ENCODE assay signal across 19 cellular contexts in genomic region chr3:157045238-157045860, GRCh38.
DNase-seq lines count a peak whose midpoint lies in the region; ATAC-seq, FAIRE-seq and TF ChIP-seq lines count a peak whose summit lies in the region.
"Had no signal": no experiment of that assay in that cellular context is flagged by ENCODE, and none has a peak within 500 bp of the region (broad histone marks: within the 10 kb centered on the region; RNA-seq: fewer than 3 reads in every experiment).

No MANE protein-coding gene starts in this region.

- TF ChIP-seq EP300 in esophagus muscularis mucosa (IDR thresholded peaks at IDR 0.05), result no peak
- peak in 1 of 4 donors; percentile 48 for TF ChIP-seq EP300 in sigmoid colon (IDR thresholded peaks at IDR 0.05)

- peak; percentile 63 for DNase-seq in NCI-H146 (lab: John Stamatoyannopoulos, UW)
- DNase-seq in esophagus muscularis mucosa (ENCODE audit: extremely low spot score), result no peak
- peak; percentile 60 for DNase-seq in iPS-NIHi7 (ENCODE audit: extremely low spot score)
- DNase-seq in sigmoid colon, result peak; percentile 72
- DNase-seq in SIG-M5 (lab: John Stamatoyannopoulos, UW), result no peak
- DNase-seq in D721Med (ENCODE audit: insufficient read length, low spot score), result no peak
- DNase-seq: activated CD4-positive, alpha-beta T cell treated with anti-CD3 and anti-CD28 coated beads, Interleukin-2, amount 10 ng/mL, durations not matched to agents 7 days and 5 days; activated naive CD4-positive, alpha-beta T cell treated with Interleukin-2 at 50 U/mL for 16 hours; MG63; naive thymus-derived CD8-positive, alpha-beta T cell; NCI-H1930; NCI-H524 treated with DMSO at 0.1 percent for 48 hours; PC-3; retina; stimulated activated CD4-positive, alpha-beta T cell treated with anti-CD3 and anti-CD28 coated beads, Interleukin-1b, Interleukin-23, amount 100 ng/mL, for 48 hours had no signal

- no peaks in the 10 kb centered on the region for H3K36me3 ChIP-seq in esophagus muscularis mucosa
- no peaks in the 10 kb centered on the region for H3K36me3 ChIP-seq in sigmoid colon
- H3K36me3 ChIP-seq: MG63 had no signal

- H3K4me1 ChIP-seq in esophagus muscularis mucosa, result peaks cover 0 to 10% (median 2%) of the 10 kb centered on the region in 4 donors
- peaks cover 0 to 29% (median 16%) of the 10 kb centered on the region in 4 donors for H3K4me1 ChIP-seq in sigmoid colon

- ATAC-seq in HG02623 (IDR thresholded peaks at IDR 0.05; ENCODE audit: unreplicated experiment), result no peak
- ATAC-seq: esophagus mucosa; HepG2; naive thymus-derived CD8-positive, alpha-beta T cell; PC-3; SK-N-SH treated with all-trans-retinoic acid at 6 μM for 48 hours had no signal

- no peaks in the 10 kb centered on the region for H3K9me3 ChIP-seq in esophagus muscularis mucosa
- no peaks in the 10 kb centered on the region for H3K9me3 ChIP-seq in sigmoid colon

- H3K27me3 ChIP-seq in esophagus muscularis mucosa (no peaks in the 10 kb centered on the region), sigmoid colon (no peaks in the 10 kb centered on the region)

- TF ChIP-seq POLR2A in esophagus muscularis mucosa (IDR thresholded peaks at IDR 0.05; ENCODE audit: low read depth), result no peak
- no peak for TF ChIP-seq POLR2A in sigmoid colon (IDR thresholded peaks at IDR 0.05)

- TF ChIP-seq CTCF in esophagus muscularis mucosa (IDR thresholded peaks at IDR 0.05) (no peak), sigmoid colon (IDR thresholded peaks at IDR 0.05) (no peak), D721Med (IDR thresholded peaks at IDR 0.05; ENCODE audit: insufficient read depth, missing control alignments) (no peak)

- no peak for FAIRE-seq in D721Med (lab: Jason Lieb, UNC)
- FAIRE-seq: HepG2 had no signal

- H3K4me3 ChIP-seq in esophagus muscularis mucosa (peak overlapping the region; percentile 27 to 46 (median 38)), sigmoid colon (peak overlapping the region in 3 of 4 donors; percentile 21 to 36 (median 35))
- H3K4me3 ChIP-seq: MG63 had no signal

- intact Hi-C loops in esophagus muscularis mucosa (cut with DNase I) (no loop called here), sigmoid colon (cut with DNase I) (loop anchor here (2.0 kb wide), 1 partner anchor 35 kb away; no protein-coding TSS in a partner anchor)

- WGBS in esophagus muscularis mucosa, result 42% methylated on average over 12 of the region's 12 CpGs
- 82 to 87% methylated on average over 12 of the region's 12 CpGs for WGBS in sigmoid colon, 2 donors

- H3K27ac ChIP-seq in esophagus muscularis mucosa (replicated peaks in 1 of 4) (peak overlapping the region; percentile 43 to 70 (median 52)), sigmoid colon (peak overlapping the region; percentile 55 to 82 (median 74))

Comparison
In these comparisons a context has a peak if more than half of its experiments do, and no peak if none do; other contexts are left out.
1. DNase-seq: peak in NCI-H146 (single experiment), iPS-NIHi7 (single experiment) and sigmoid colon (single experiment); none in esophagus muscularis mucosa (single experiment), SIG-M5 (single experiment) and D721Med (single experiment).